ENCODE assay signal across 8 cellular contexts in the genomic region with DNA sequence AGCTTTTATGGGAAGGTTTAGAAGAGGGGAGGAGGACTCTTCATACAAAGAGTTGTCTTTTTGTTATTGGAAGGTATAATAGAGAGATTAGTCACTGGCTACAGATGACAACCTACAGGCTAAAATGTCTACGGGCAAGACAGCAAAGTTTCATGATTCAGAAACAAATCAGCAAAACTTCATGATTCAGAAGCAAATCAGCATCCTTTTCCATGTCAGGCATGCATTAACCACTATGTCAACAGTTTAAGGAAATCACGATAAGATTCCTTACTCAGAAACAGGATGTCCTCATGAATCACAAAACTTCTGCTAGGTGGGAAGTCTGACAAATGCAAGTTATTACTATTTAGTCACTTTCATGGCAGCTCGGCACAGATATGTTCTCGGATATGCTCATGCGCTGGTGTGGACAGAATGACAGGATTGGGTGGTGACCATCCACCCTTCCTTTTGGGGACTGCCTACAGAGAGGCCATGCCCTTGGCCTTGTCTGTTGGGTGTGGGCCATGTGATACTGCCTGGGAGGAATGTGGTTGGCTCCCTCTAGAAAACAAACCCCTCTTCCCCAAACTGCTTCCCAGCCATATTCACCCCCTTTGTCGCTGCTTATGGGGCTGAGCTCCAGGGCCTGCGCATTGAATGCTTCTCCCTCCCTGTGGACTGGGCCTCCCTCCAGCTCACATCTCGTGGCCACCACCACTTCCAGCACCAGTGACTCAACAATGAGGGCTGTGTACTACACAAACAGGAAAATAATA. TPM values are rescaled to one million over a fixed set of nuclear protein-coding genes. Genes with fewer than 3 reads are reported as not detected.
DNase-seq lines count a peak whose midpoint lies in the region; ATAC-seq and TF ChIP-seq lines count a peak whose summit lies in the region.

No MANE protein-coding gene starts in this region.

- H3K4me1 ChIP-seq in foreskin keratinocyte: peaks cover 43% of the 10 kb centered on the region

- peak overlapping the region; percentile 93 for H3K27ac ChIP-seq in foreskin keratinocyte

- no peak for TF ChIP-seq CTCF in foreskin keratinocyte (conservative IDR thresholded peaks at IDR 0.05)
- no peak for TF ChIP-seq CTCF in GM10266 (IDR thresholded peaks at IDR 0.05; ENCODE audit: control insufficient read depth, insufficient read depth, low read depth, missing control alignments)

- DNase-seq in COLO829 (ENCODE audit: low spot score): peak; percentile 80
- peak; percentile 40 for DNase-seq in SW480 (ENCODE audit: low spot score)
- peak; percentile 100 for DNase-seq in foreskin keratinocyte
- DNase-seq in pons (ENCODE audit: low spot score): peak; percentile 81
- DNase-seq in NCI-H510A treated with DMSO at 0.1 percent for 48 hours (lab: John Stamatoyannopoulos, UW): no peak
- no peak for DNase-seq in GM10266 (ENCODE audit: extremely low spot score)
- DNase-seq in NCI-H748 treated with DMSO at 0.1 percent for 48 hours (lab: John Stamatoyannopoulos, UW): no peak

- ATAC-seq in foreskin keratinocyte: peak; percentile 67
- no peak for ATAC-seq in HG03520 (IDR thresholded peaks at IDR 0.05; ENCODE audit: unreplicated experiment)

- H3K27me3 ChIP-seq in foreskin keratinocyte: no peaks in the 10 kb centered on the region

RNA-seq across cellular contexts. Expression of a gene that starts 10.2 kb away (rescaled TPM):
- total RNA-seq in foreskin keratinocyte: 0.18 and 0.41 TPM in 2 replicates
- 0.20 and 0.50 TPM in 2 replicates for polyA plus RNA-seq in foreskin keratinocyte

RNA-seq across cellular contexts. Expression of a gene that starts 45.8 kb away (rescaled TPM):
- 670 and 816 TPM in 2 replicates for total RNA-seq in foreskin keratinocyte
- polyA plus RNA-seq in foreskin keratinocyte: 645 and 724 TPM in 2 replicates

Comparison
In these comparisons a context has a peak if more than half of its experiments do, and no peak if none do; other contexts are left out.
1. DNase-seq: peak in COLO829 (single experiment), SW480 (single experiment), foreskin keratinocyte (2 of 2) and pons (single experiment); none in NCI-H510A treated with DMSO at 0.1 percent for 48 hours (single experiment), GM10266 (single experiment) and NCI-H748 treated with DMSO at 0.1 percent for 48 hours (single experiment).